ENCODE assay signal across 8 cellular contexts in the genomic region with DNA sequence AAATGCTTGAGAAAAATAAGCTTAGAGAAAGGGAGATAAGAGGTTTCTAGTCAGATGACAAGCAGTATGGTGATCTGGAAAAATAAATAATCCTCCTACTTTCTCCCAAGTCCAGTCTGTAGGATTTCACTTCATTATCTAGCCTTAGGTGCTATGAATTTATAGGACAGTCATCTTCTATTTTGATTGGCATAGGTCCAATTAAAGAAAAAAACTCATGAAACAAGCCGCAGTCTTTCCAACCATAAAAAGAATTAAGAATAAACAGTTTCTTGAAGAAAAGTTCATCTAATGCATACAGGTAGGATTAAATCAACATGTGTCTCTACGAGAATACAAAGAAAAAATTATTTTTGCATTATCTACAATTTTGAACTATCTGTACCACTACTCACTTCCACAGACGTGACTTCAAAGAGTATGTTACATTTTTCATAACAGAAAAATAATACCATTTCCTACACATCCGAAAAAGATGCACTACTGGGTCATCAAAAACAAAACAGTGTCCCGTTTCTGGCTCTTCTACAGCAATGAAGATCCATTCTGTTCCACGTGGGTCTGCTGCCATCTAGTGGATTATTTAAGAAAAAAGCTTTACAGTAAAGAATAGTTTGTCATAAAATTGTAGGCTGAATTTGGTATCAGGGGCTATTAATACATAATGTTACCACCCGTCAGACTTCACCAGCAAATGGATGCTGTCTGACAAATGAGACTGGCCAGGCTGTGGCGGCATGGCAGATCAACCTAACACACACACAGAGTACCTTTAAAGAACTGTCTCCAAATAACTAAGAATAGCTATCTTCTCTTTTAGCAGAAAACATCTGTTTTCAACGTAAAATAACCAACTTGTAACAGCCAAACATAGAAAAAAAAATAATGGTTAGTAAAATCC. TPM values are rescaled to one million over a fixed set of nuclear protein-coding genes. Genes with fewer than 3 reads are reported as not detected.
DNase-seq lines count a peak whose midpoint lies in the region; ATAC-seq, FAIRE-seq and TF ChIP-seq lines count a peak whose summit lies in the region.

No MANE protein-coding gene starts in this region.

- peaks cover 86% of the 10 kb centered on the region for H3K79me2 ChIP-seq in SU-DHL-6 (ENCODE audit: insufficient read depth, low read length)
- H3K79me2 ChIP-seq in HepG2 (ENCODE audit: insufficient read depth, low read length), result no peaks in the 10 kb centered on the region

- no peaks in the 10 kb centered on the region for H3K9me2 ChIP-seq in SU-DHL-6 (replicated peaks; ENCODE audit: insufficient read depth, low read length)

- no peaks in the 10 kb centered on the region for H3K36me3 Mint-ChIP-seq in chondrocyte (ENCODE audit: low read depth)

- peak overlapping the region; percentile 10 for H3K27ac Mint-ChIP-seq in chondrocyte (ENCODE audit: unreplicated experiment)

- H3K9me3 ChIP-seq in SU-DHL-6 (ENCODE audit: insufficient read depth, low read length) (no peaks in the 10 kb centered on the region), HepG2 (ENCODE audit: low read length) (no peaks in the 10 kb centered on the region)

- TF ChIP-seq POLR2A in HepG2 (IDR thresholded peaks at IDR 0.05; ENCODE audit: insufficient read depth in 1 of 2, low read depth in 2 of 2, low read length in 2 of 2), result no peak

- no TSS peak for BruUV-seq in HepG2 (replicated peaks; lab: Mats Ljungman, UMichigan)

- peaks cover 36% of the 10 kb centered on the region for H3K36me3 ChIP-seq in SU-DHL-6 (ENCODE audit: low read length)
- H3K36me3 ChIP-seq in HepG2 (replicated peaks in 1 of 2; ENCODE audit: control insufficient read depth in 1 of 2, insufficient read depth in 2 of 2, low read length in 2 of 2), result 0 out of 5 replicates have a peak, but pooled peaks cover 0 to 2% of the 10 kb centered on the region in 2 experiments

- 47% methylated on average over 9 of the region's 9 CpGs for WGBS in HepG2 (ENCODE audit: low lambda C conversion rate)

- no peaks in the 10 kb centered on the region for H3K9me3 Mint-ChIP-seq in chondrocyte (ENCODE audit: low read depth)

- no peaks in the 10 kb centered on the region for H3K27me3 Mint-ChIP-seq in chondrocyte (ENCODE audit: low read depth)

- H3F3A ChIP-seq in SU-DHL-6 (ENCODE audit: insufficient read depth), result peaks cover 34% of the 10 kb centered on the region

- FAIRE-seq in HepG2 (lab: Jason Lieb, UNC), result peak; percentile 66

- in situ Hi-C loops in HepG2 (cut with HindIII; ENCODE audit: extremely low pct_ligation_motif_present, low pct_unique_long_range_greater_than_20kb), result loop anchor here (5.0 to 10.0 kb wide), 2 partner anchors 182 to 559 kb away; no protein-coding TSS in a partner anchor

- peaks cover 22% of the 10 kb centered on the region for H3K4me1 Mint-ChIP-seq in chondrocyte (ENCODE audit: low read depth)

- CTCF ChIA-PET in AG04449 (lab: Yijun Ruan, JAX) (interaction anchor here (0.6 to 13.0 kb wide), 41 partner anchors 9 to 723 kb away, joined by 3 to 493 read pairs (median 5); no protein-coding TSS in a partner anchor), HepG2 (lab: Yijun Ruan, JAX; ENCODE audit: low intra/inter-chr PET ratio, low total read pairs) (interaction anchor here (1.1 to 3.6 kb wide), 4 partner anchors 184 to 559 kb away, joined by 4 to 88 read pairs (median 43); no protein-coding TSS in a partner anchor)

- ATAC-seq in HG02610 (IDR thresholded peaks at IDR 0.05; ENCODE audit: unreplicated experiment) (peak; percentile 56), HepG2 (peak; percentile 88)

- TF ChIP-seq RAD21 in HepG2 (CRISPR knock-in tag; IDR thresholded peaks at IDR 0.05), result peak; percentile 85

- H2AFZ ChIP-seq in SU-DHL-6 (ENCODE audit: low read depth, low read length, severe bottlenecking) (no peak overlapping the region), HepG2 (ENCODE audit: low read length) (no peak overlapping the region)

- TF ChIP-seq EP300 in HepG2 (IDR thresholded peaks at IDR 0.05; ENCODE audit: low read depth in 2 of 2, low read length in 2 of 2), result no peak
- no peak for TF ChIP-seq EP300 in HepG2 (CRISPR knock-in tag; IDR thresholded peaks at IDR 0.05; ENCODE audit: borderline replicate concordance)

- H3K4me3 ChIP-seq in AG04449 (ENCODE audit: low read depth, low read length), result no peak overlapping the region
- no peak overlapping the region for H3K4me3 ChIP-seq in GM12864 (ENCODE audit: low read depth, low read length)
- H3K4me3 ChIP-seq in SU-DHL-6 (ENCODE audit: insufficient read depth, low read length, poor library complexity, severe bottlenecking), result peak overlapping the region; percentile 16
- no peak overlapping the region for H3K4me3 ChIP-seq in HepG2 (replicated peaks in 1 of 3; ENCODE audit: insufficient read depth in 1 of 3, low read depth in 2 of 3, low read length in 3 of 3)

- H3K9ac ChIP-seq in SU-DHL-6 (ENCODE audit: low read length), result peak overlapping the region; percentile 40
- no peak overlapping the region for H3K9ac ChIP-seq in HepG2 (ENCODE audit: insufficient read depth, low read depth, low read length)

- POLR2A ChIA-PET in AG04449 (lab: Yijun Ruan, JAX) (interaction anchor here (0.6 to 1.2 kb wide), 3 partner anchors 29 to 556 kb away, joined by 3 to 5 read pairs (median 3); a partner anchor contains a TSS), HepG2 (lab: Yijun Ruan, JAX) (interaction anchor here (0.8 kb wide), 1 partner anchor 205 kb away, joined by 4 read pairs; no protein-coding TSS in a partner anchor)

- DNase-seq in AG04449 (ENCODE audit: low read depth, low spot score) (no peak), GM12864 (ENCODE audit: low read depth) (no peak), NCI-H1092 (lab: John Stamatoyannopoulos, UW) (peak; percentile 33), chondrocyte (ENCODE audit: low spot score) (no peak), HepG2 (ENCODE audit: low spot score) (peak; percentile 75)
- DNase-seq in stimulated activated naive CD4-positive, alpha-beta T cell treated with Interleukin-2 at 50 U/mL for 16 hours (lab: John Stamatoyannopoulos, UW), result peak; percentile 15

- no peaks in the 10 kb centered on the region for H3K4me1 ChIP-seq in HepG2 (ENCODE audit: insufficient read depth, low read length)

- no peaks in the 10 kb centered on the region for H4K20me1 ChIP-seq in SU-DHL-6 (ENCODE audit: low read depth, low read length)
- H4K20me1 ChIP-seq in HepG2 (ENCODE audit: insufficient read depth, low read length), result peaks cover 16% of the 10 kb centered on the region

- intact Hi-C loops in HepG2 (cut with micrococcal nuclease; ENCODE audit: unreplicated experiment), result loop anchor here (1.0 to 10.0 kb wide), 4 partner anchors 82 to 559 kb away; a partner anchor contains a TSS

- H3K27me3 ChIP-seq in SU-DHL-6 (ENCODE audit: low read length) (no peaks in the 10 kb centered on the region), HepG2 (ENCODE audit: control insufficient read depth in 1 of 2, insufficient read depth in 2 of 2, low read length in 2 of 2) (no peaks in the 10 kb centered on the region)

- H3K27ac ChIP-seq in SU-DHL-6 (ENCODE audit: low read depth, low read length) (peak overlapping the region; percentile 96), HepG2 (ENCODE audit: extremely low read length, insufficient read depth, low read length) (no peak overlapping the region)

- TF ChIP-seq CTCF in AG04449 (IDR thresholded peaks at IDR 0.05; ENCODE audit: insufficient read depth, low read length, missing control alignments), result peak; percentile 20
- peak; percentile 42 for TF ChIP-seq CTCF in GM12864 (IDR thresholded peaks at IDR 0.05; ENCODE audit: low read depth, low read length, missing control alignments)
- TF ChIP-seq CTCF in SU-DHL-6 (IDR thresholded peaks at IDR 0.05; ENCODE audit: insufficient read depth, low read length, poor library complexity, severe bottlenecking), result peak; percentile 78
- peak; percentile 95 for TF ChIP-seq CTCF in chondrocyte (IDR thresholded peaks at IDR 0.05)
- TF ChIP-seq CTCF in HepG2 (CRISPR knock-in tag; IDR thresholded peaks at IDR 0.05), result peak; percentile 83

- no peak overlapping the region for H3K4me3 Mint-ChIP-seq in chondrocyte (ENCODE audit: unreplicated experiment)

- H3K4me2 ChIP-seq in SU-DHL-6 (ENCODE audit: low read depth, low read length, poor library complexity, severe bottlenecking) (peak overlapping the region; percentile 76), HepG2 (ENCODE audit: low read depth, low read length) (no peak overlapping the region)

RNA-seq across cellular contexts. Expression of a gene that starts 28.9 kb away (rescaled TPM):
- total RNA-seq in chondrocyte, result 58.2 to 69.3 TPM (median 66.5 TPM) in 3 replicates
- total RNA-seq in HepG2 (2016; rRNA removed; fragmentation: Illumina TruSeq; extraction: Trizol), result 34.7 and 40.6 TPM in 2 replicates
- total RNA-seq in HepG2 (2016; cell fraction: cytosol; rRNA removed; fragmentation: Illumina TruSeq; extraction: Trizol; ENCODE audit: low read depth), result 9.1 and 12.7 TPM in 2 replicates
- total RNA-seq in HepG2 (2016; cell fraction: insoluble cytoplasmic fraction; rRNA removed; fragmentation: Illumina TruSeq; extraction: Trizol), result 32.6 and 44.2 TPM in 2 replicates
- 22.3 and 24.0 TPM in 2 replicates for total RNA-seq in HepG2 (2016; cell fraction: membrane; rRNA removed; fragmentation: Illumina TruSeq; extraction: Trizol)
- 23.7 and 27.2 TPM in 2 replicates for total RNA-seq in HepG2 (2016; cell fraction: nucleus; rRNA removed; fragmentation: Illumina TruSeq; extraction: Trizol)
- polyA plus RNA-seq in HepG2 (2011; rRNA removed), result 25.1 and 28.0 TPM in 2 replicates
- 12.2 and 15.6 TPM in 2 replicates for polyA plus RNA-seq in HepG2 (2011; cell fraction: cytosol; rRNA removed)
- polyA plus RNA-seq in HepG2 (2011; cell fraction: nucleus; rRNA removed), result 13.1 and 15.8 TPM in 2 replicates
- 25.0 and 25.6 TPM in 2 replicates for polyA plus RNA-seq in HepG2 (2012)
- 5.7 and 8.0 TPM in 2 replicates for polyA plus RNA-seq in HepG2 (2016; cell fraction: cytosol; fragmentation: Illumina TruSeq; extraction: Trizol; ENCODE audit: low read depth)
- polyA plus RNA-seq in HepG2 (2016; cell fraction: insoluble cytoplasmic fraction; fragmentation: Illumina TruSeq; extraction: Trizol; ENCODE audit: low read depth), result 38.6 and 40.4 TPM in 2 replicates
- 9.1 and 10.4 TPM in 2 replicates for polyA plus RNA-seq in HepG2 (2016; cell fraction: membrane; fragmentation: Illumina TruSeq; extraction: Trizol; ENCODE audit: low read depth)
- polyA plus RNA-seq in HepG2 (2016; cell fraction: nucleus; fragmentation: Illumina TruSeq; extraction: Trizol; ENCODE audit: insufficient read depth, low read depth), result 18.9 and 21.3 TPM in 2 replicates
- 4.0 and 12.0 TPM in 2 replicates for polyA minus RNA-seq in HepG2 (2011; rRNA and poly(A)+ RNA removed; ENCODE audit: low replicate concordance)
- 22.2 and 23.8 TPM in 2 replicates for polyA minus RNA-seq in HepG2 (2011; cell fraction: cytosol; rRNA and poly(A)+ RNA removed)
- 88.5 and 114 TPM in 2 replicates for polyA minus RNA-seq in HepG2 (2011; cell fraction: nucleus; rRNA and poly(A)+ RNA removed)

RNA-seq across cellular contexts. Expression of a gene that starts 54.0 kb away (rescaled TPM):
- total RNA-seq in chondrocyte, result not detected in 3 replicates
- not detected in 2 replicates for total RNA-seq in HepG2 (2016; rRNA removed; fragmentation: Illumina TruSeq; extraction: Trizol)
- not detected in 2 replicates for total RNA-seq in HepG2 (2016; cell fraction: cytosol; rRNA removed; fragmentation: Illumina TruSeq; extraction: Trizol; ENCODE audit: low read depth)
- not detected in 2 replicates for total RNA-seq in HepG2 (2016; cell fraction: insoluble cytoplasmic fraction; rRNA removed; fragmentation: Illumina TruSeq; extraction: Trizol)
- total RNA-seq in HepG2 (2016; cell fraction: membrane; rRNA removed; fragmentation: Illumina TruSeq; extraction: Trizol), result not detected in 2 replicates
- total RNA-seq in HepG2 (2016; cell fraction: nucleus; rRNA removed; fragmentation: Illumina TruSeq; extraction: Trizol), result not detected in 2 replicates
- 0.07 TPM in 1 of 2 replicates, not detected in the other for polyA plus RNA-seq in HepG2 (2011; rRNA removed)
- not detected in 2 replicates for polyA plus RNA-seq in HepG2 (2011; cell fraction: cytosol; rRNA removed)
- 0.14 TPM in 1 of 2 replicates, not detected in the other for polyA plus RNA-seq in HepG2 (2011; cell fraction: nucleus; rRNA removed)
- not detected in 2 replicates for polyA plus RNA-seq in HepG2 (2012)
- not detected in 2 replicates for polyA plus RNA-seq in HepG2 (2016; cell fraction: cytosol; fragmentation: Illumina TruSeq; extraction: Trizol; ENCODE audit: low read depth)
- not detected in 2 replicates for polyA plus RNA-seq in HepG2 (2016; cell fraction: insoluble cytoplasmic fraction; fragmentation: Illumina TruSeq; extraction: Trizol; ENCODE audit: low read depth)
- polyA plus RNA-seq in HepG2 (2016; cell fraction: membrane; fragmentation: Illumina TruSeq; extraction: Trizol; ENCODE audit: low read depth), result not detected in 2 replicates
- not detected in 2 replicates for polyA plus RNA-seq in HepG2 (2016; cell fraction: nucleus; fragmentation: Illumina TruSeq; extraction: Trizol; ENCODE audit: insufficient read depth, low read depth)
- 0.24 TPM in 1 of 2 replicates, not detected in the other for polyA minus RNA-seq in HepG2 (2011; rRNA and poly(A)+ RNA removed; ENCODE audit: low replicate concordance)
- polyA minus RNA-seq in HepG2 (2011; cell fraction: cytosol; rRNA and poly(A)+ RNA removed), result not detected in 2 replicates
- polyA minus RNA-seq in HepG2 (2011; cell fraction: nucleus; rRNA and poly(A)+ RNA removed), result not detected in 2 replicates

Comparison
In these comparisons a context has a peak if more than half of its experiments do, and no peak if none do; other contexts are left out.
1. DNase-seq: peak in NCI-H1092 (single experiment), HepG2 (single experiment) and stimulated activated naive CD4-positive, alpha-beta T cell treated with Interleukin-2 at 50 U/mL for 16 hours (single experiment); none in AG04449 (single experiment), GM12864 (single experiment) and chondrocyte (single experiment).
2. CTCF ChIP-seq: peak in every context shown above with its lines; median percentile 95 in chondrocyte; 83 in HepG2; 78 in SU-DHL-6; 42 in GM12864; 20 in AG04449.